10 cellular contexts compared by ENCODE assay signal in genomic region chr7:34430456-34430855, GRCh38.
DNase-seq lines count a peak whose midpoint lies in the region; ATAC-seq and TF ChIP-seq lines count a peak whose summit lies in the region.
"Had no signal": no experiment of that assay in that cellular context is flagged by ENCODE, and none has a peak within 500 bp of the region (broad histone marks: within the 10 kb centered on the region; RNA-seq: fewer than 3 reads in every experiment).

No MANE protein-coding gene starts in this region.

- H3K27ac ChIP-seq in dorsolateral prefrontal cortex = no peak overlapping the region

- TF ChIP-seq CTCF in NB4 (IDR thresholded peaks at IDR 0.05; ENCODE audit: low read depth, low read length) (peak; percentile 61), dorsolateral prefrontal cortex (IDR thresholded peaks at IDR 0.05 in 54 of 56, conservative IDR thresholded peaks at IDR 0.05 in 2 of 56; ENCODE audit: low read depth in 1 of 56, partially characterized antibody in 56 of 56) (peak in 31 of 56 donors; percentile 8 to 46 (median 23)), retinal pigment epithelial cell (conservative IDR thresholded peaks at IDR 0.05; ENCODE audit: low read depth, low read length) (peak; percentile 78)

- peaks cover 0 to 3% (median 0%) of the 10 kb centered on the region in 45 donors for H3K27me3 ChIP-seq in dorsolateral prefrontal cortex

- ATAC-seq in GM21825 (IDR thresholded peaks at IDR 0.05; ENCODE audit: unreplicated experiment) (no peak), HG03175 (IDR thresholded peaks at IDR 0.05; ENCODE audit: unreplicated experiment) (no peak)

- H3K4me3 ChIP-seq in NB4 (ENCODE audit: low read depth, low read length) = no peak overlapping the region
- no peak overlapping the region for H3K4me3 ChIP-seq in dorsolateral prefrontal cortex
- no peak overlapping the region for H3K4me3 ChIP-seq in retinal pigment epithelial cell (ENCODE audit: low read length)

- TF ChIP-seq POLR2A in NB4 (IDR thresholded peaks at IDR 0.05; ENCODE audit: extremely low read depth, insufficient read length) = no peak

- intact Hi-C loops in dorsolateral prefrontal cortex (cut with DNase I) = no loop called here

- DNase-seq in SIG-M5 treated with dmso at 0.1 percent for 504 hours (lab: John Stamatoyannopoulos, UW; ENCODE audit: unreplicated experiment) = peak; percentile 41
- no peak for DNase-seq in SIG-M5 (lab: John Stamatoyannopoulos, UW)
- DNase-seq in NB4 (ENCODE audit: low read depth) = peak; percentile 35
- peak in 2 of 10 donors; percentile 6 to 29 for DNase-seq in dorsolateral prefrontal cortex
- peak; percentile 24 for DNase-seq in retinal pigment epithelial cell (ENCODE audit: low read depth)
- no peak for DNase-seq in islet precursor cell
- DNase-seq: activated naive CD8-positive, alpha-beta T cell treated with anti-CD3 and anti-CD28 coated beads for 36 hours; occipital lobe had no signal

Comparison
In these comparisons a context has a peak if more than half of its experiments do, and no peak if none do; other contexts are left out.
1. DNase-seq: peak in SIG-M5 treated with dmso at 0.1 percent for 504 hours (single experiment), NB4 (single experiment) and retinal pigment epithelial cell (single experiment); none in SIG-M5 (single experiment) and islet precursor cell (single experiment).
2. CTCF ChIP-seq: peak in every context shown above with its lines; median percentile 78 in retinal pigment epithelial cell; 61 in NB4; 23 in dorsolateral prefrontal cortex.